Comparison of ENCODE assay signal across 21 cellular contexts in genomic region chr1:81877940-81878339, GRCh38.
DNase-seq lines count a peak whose midpoint lies in the region; ATAC-seq and TF ChIP-seq lines count a peak whose summit lies in the region.
"Had no signal": no experiment of that assay in that cellular context is flagged by ENCODE, and none has a peak within 500 bp of the region (broad histone marks: within the 10 kb centered on the region; RNA-seq: fewer than 3 reads in every experiment).

No MANE protein-coding gene starts in this region.

- TF ChIP-seq CTCF in osteoblast (IDR thresholded peaks at IDR 0.05; ENCODE audit: extremely low read depth, low read depth, low read length) (no peak), esophagus muscularis mucosa (IDR thresholded peaks at IDR 0.05) (no peak), OCI-LY7 (conservative IDR thresholded peaks at IDR 0.05; ENCODE audit: low read length) (no peak)

- H3K4me1 ChIP-seq in osteoblast (ENCODE audit: insufficient read depth, low read length) (peaks cover 31% of the 10 kb centered on the region), esophagus muscularis mucosa (peaks cover 40 to 78% (median 60%) of the 10 kb centered on the region in 4 donors), OCI-LY7 (ENCODE audit: insufficient read depth, low read length, poor library complexity, severe bottlenecking) (no peaks in the 10 kb centered on the region)

- no peaks in the 10 kb centered on the region for H3K9me2 ChIP-seq in OCI-LY7 (ENCODE audit: insufficient read depth, low read length)

- POLR2A ChIA-PET in OCI-LY7 (lab: Charles Lee), result no interaction called here

- H3K27ac ChIP-seq in osteoblast (ENCODE audit: low read depth, low read length) (peak overlapping the region; percentile 36), esophagus muscularis mucosa (replicated peaks in 1 of 4) (no peak overlapping the region), OCI-LY7 (ENCODE audit: low read depth, low read length, poor library complexity, severe bottlenecking) (no peak overlapping the region)
- H3K27ac ChIP-seq: esophagus squamous epithelium, Peyer's patch, SK-N-MC, testis had no signal

- ATAC-seq in GM18868 (IDR thresholded peaks at IDR 0.05; ENCODE audit: unreplicated experiment), result no peak

- H3K4me3 ChIP-seq in osteoblast (ENCODE audit: insufficient read depth, low read length), result no peak overlapping the region
- H3K4me3 ChIP-seq in esophagus muscularis mucosa, result no peak overlapping the region
- H3K4me3 ChIP-seq in OCI-LY7 (ENCODE audit: low read depth, low read length, poor library complexity, severe bottlenecking), result no peak overlapping the region
- H3K4me3 ChIP-seq: esophagus squamous epithelium, Peyer's patch, SK-N-MC, testis had no signal

- H3K79me2 ChIP-seq in osteoblast (ENCODE audit: insufficient read depth, low read length) (peaks cover 44% of the 10 kb centered on the region), OCI-LY7 (ENCODE audit: insufficient read depth, low read depth, low read length) (no peaks in the 10 kb centered on the region)

- H3K27me3 ChIP-seq in osteoblast (ENCODE audit: insufficient read depth, low read length) (no peaks in the 10 kb centered on the region), esophagus muscularis mucosa (no peaks in the 10 kb centered on the region)
- H3K27me3 ChIP-seq: esophagus squamous epithelium, Peyer's patch, testis had no signal

- intact Hi-C loops in esophagus muscularis mucosa (cut with DNase I) (no loop called here), OCI-LY7 (cut with micrococcal nuclease; ENCODE audit: unreplicated experiment) (no loop called here)

- CTCF ChIA-PET in OCI-LY7 (lab: Charles Lee; ENCODE audit: unreplicated experiment), result no interaction called here

- no peak for TF ChIP-seq POLR2A in esophagus muscularis mucosa (IDR thresholded peaks at IDR 0.05; ENCODE audit: low read depth)

- H3K4me2 ChIP-seq in osteoblast (ENCODE audit: insufficient read depth, low read length) (peak overlapping the region; percentile 54), OCI-LY7 (ENCODE audit: low read length) (no peak overlapping the region)

- no TSS peak for BruUV-seq in OCI-LY7 (replicated peaks; lab: Mats Ljungman, UMichigan)

- H3K36me3 ChIP-seq in osteoblast (ENCODE audit: insufficient read depth, low read length) (no peaks in the 10 kb centered on the region), esophagus muscularis mucosa (no peaks in the 10 kb centered on the region), OCI-LY7 (ENCODE audit: insufficient read depth, low read length) (no peaks in the 10 kb centered on the region)
- H3K36me3 ChIP-seq: esophagus squamous epithelium, Peyer's patch had no signal

- no peak overlapping the region for H2AFZ ChIP-seq in osteoblast (ENCODE audit: low read length)
- H2AFZ ChIP-seq in OCI-LY7 (ENCODE audit: low read length), result no peak overlapping the region

- H3K9me3 ChIP-seq in osteoblast (ENCODE audit: low read depth, low read length), result no peaks in the 10 kb centered on the region
- no peaks in the 10 kb centered on the region for H3K9me3 ChIP-seq in esophagus muscularis mucosa
- H3K9me3 ChIP-seq in OCI-LY7 (ENCODE audit: low read length), result no peaks in the 10 kb centered on the region
- H3K9me3 ChIP-seq: esophagus squamous epithelium, Peyer's patch, testis had no signal

- DNase-seq in ACHN (peak; percentile 36), NCI-H1048 (lab: John Stamatoyannopoulos, UW) (peak; percentile 54), fibroblast of peridontal ligament (ENCODE audit: extremely low read depth) (peak; percentile 39), osteoblast (ENCODE audit: insufficient read length, low spot score, missing footprints) (peak; percentile 57), esophagus muscularis mucosa (ENCODE audit: extremely low spot score) (no peak), NCI-H1092 treated with DMSO at 0.1 percent for 48 hours (lab: John Stamatoyannopoulos, UW) (no peak), OCI-LY7 (ENCODE audit: low spot score) (no peak)
- DNase-seq: activated CD4-positive, alpha-beta memory T cell treated with anti-CD3 and anti-CD28 coated beads, Interleukin-2, amount 10 ng/mL, durations not matched to agents 7 days and 5 days; activated naive CD4-positive, alpha-beta T cell treated with Interleukin-2 at 50 U/mL for 16 hours; amygdala; CD4-positive, alpha-beta T cell; DMS53; esophagus squamous epithelium; KBM-7; NCI-H187; nucleus accumbens; Peyer's patch; T-helper 9 cell; testis had no signal

- 33% methylated on average over 1 of the region's 1 CpG for WGBS in esophagus muscularis mucosa

- H4K20me1 ChIP-seq in osteoblast (ENCODE audit: insufficient read depth, low read length) (no peaks in the 10 kb centered on the region), OCI-LY7 (ENCODE audit: insufficient read depth, low read length) (no peaks in the 10 kb centered on the region)

- no peak for TF ChIP-seq EP300 in esophagus muscularis mucosa (IDR thresholded peaks at IDR 0.05)

- in situ Hi-C loops in ACHN (cut with HindIII; ENCODE audit: low pct_ligation_motif_present, low pct_unique_long_range_greater_than_20kb, low sequenced_read_pairs), result no loop called here

Comparison
In these comparisons a context has a peak if more than half of its experiments do, and no peak if none do; other contexts are left out.
1. DNase-seq: peak in ACHN (single experiment), NCI-H1048 (single experiment), fibroblast of peridontal ligament (single experiment) and osteoblast (single experiment); none in esophagus muscularis mucosa (single experiment), NCI-H1092 treated with DMSO at 0.1 percent for 48 hours (single experiment) and OCI-LY7 (single experiment).